ENCODE assay signal across 20 cellular contexts in genomic region chr1:146013566-146013937, GRCh38. TPM values are rescaled to one million over a fixed set of nuclear protein-coding genes. Genes with fewer than 3 reads are reported as not detected.
"Had no signal": no experiment of that assay in that cellular context is flagged by ENCODE, and none has a peak within 500 bp of the region (broad histone marks: within the 10 kb centered on the region; RNA-seq: fewer than 3 reads in every experiment).

No MANE protein-coding gene starts in this region.

- H3K36me3 Mint-ChIP-seq: activated CD8-positive, alpha-beta memory T cell treated with anti-CD3 and anti-CD28 coated beads, Interleukin-2, amount 10 ng/mL, durations not matched to agents 7 days and 5 days; brain; WTC11 had no signal

- H3K9me3 ChIP-seq: left lung, right atrium auricular region, suprapubic skin had no signal

- H3K9me3 Mint-ChIP-seq: activated CD4-positive, alpha-beta memory T cell treated with anti-CD3 and anti-CD28 coated beads, Interleukin-2, amount 10 ng/mL, durations not matched to agents 7 days and 5 days; activated naive CD8-positive, alpha-beta T cell treated with anti-CD3 and anti-CD28 coated beads, Interleukin-2, amount 50 U/mL, for 24 hours; activated T-helper 2 cell treated with anti-CD3 and anti-CD28 coated beads, Interferon-gamma antibody, Interleukin-2, Interleukin-4, amounts not matched to agents 10 μg/mL and 5 μg/mL and 100 μg/mL, durations not matched to agents 14 hours and 24 hours and 36 hours; brain; stimulated activated naive CD8-positive, alpha-beta T cell treated with anti-CD3 and anti-CD28 coated beads, Interleukin-15, amount 100 ng/mL, for 72 hours; WTC11 had no signal

- H3K27ac Mint-ChIP-seq: activated CD4-positive, alpha-beta memory T cell treated with anti-CD3 and anti-CD28 coated beads, Interleukin-2, amount 10 ng/mL, durations not matched to agents 7 days and 5 days; activated CD8-positive, alpha-beta memory T cell treated with anti-CD3 and anti-CD28 coated beads, Interleukin-2, amount 10 ng/mL, durations not matched to agents 7 days and 5 days; activated T-helper 2 cell treated with anti-CD3 and anti-CD28 coated beads, Interferon-gamma antibody, Interleukin-2, Interleukin-4, amounts not matched to agents 10 μg/mL and 5 μg/mL and 100 μg/mL, durations not matched to agents 14 hours and 24 hours and 36 hours; progenitor cell of endocrine pancreas; stimulated activated naive CD8-positive, alpha-beta T cell treated with anti-CD3 and anti-CD28 coated beads, Interleukin-15, amount 100 ng/mL, for 72 hours; WTC11 had no signal

- DNase-seq: activated T-cell treated with anti-CD3 and anti-CD28 coated beads, Interleukin-2, amount 50 U/mL, for 1 hour; kidney; left lung; occipital lobe; stimulated activated CD4-positive, alpha-beta T cell treated with anti-CD3 and anti-CD28 coated beads, Interleukin-2, amount 100 ng/mL, for 48 hours had no signal

- H3K27me3 ChIP-seq: dorsolateral prefrontal cortex, right atrium auricular region, suprapubic skin had no signal

- H3K4me3 Mint-ChIP-seq: activated CD4-positive, alpha-beta memory T cell treated with anti-CD3 and anti-CD28 coated beads, Interleukin-2, amount 10 ng/mL, durations not matched to agents 7 days and 5 days; activated CD8-positive, alpha-beta memory T cell treated with anti-CD3 and anti-CD28 coated beads, Interleukin-2, amount 10 ng/mL, durations not matched to agents 7 days and 5 days; activated naive CD8-positive, alpha-beta T cell treated with anti-CD3 and anti-CD28 coated beads, Interleukin-2, amount 50 U/mL, for 24 hours; brain; WTC11 had no signal

- H3K36me3 ChIP-seq: left lung, right atrium auricular region, suprapubic skin had no signal

- ATAC-seq: WTC11 had no signal

- H3K4me1 Mint-ChIP-seq: WTC11 had no signal

- H3K4me1 ChIP-seq: right atrium auricular region had no signal

- H3K4me3 ChIP-seq: left lung, right atrium auricular region, suprapubic skin had no signal

- H3K27ac ChIP-seq: dorsolateral prefrontal cortex, left lung, right atrium auricular region, suprapubic skin had no signal

RNA-seq across cellular contexts. Expression of gene HJV, which starts 8.0 kb away (rescaled TPM):
- total RNA-seq: activated CD4-positive, alpha-beta memory T cell treated with anti-CD3 and anti-CD28 coated beads, Interleukin-2, amount 10 ng/mL, durations not matched to agents 7 days and 5 days; activated CD8-positive, alpha-beta memory T cell treated with anti-CD3 and anti-CD28 coated beads, Interleukin-2, amount 10 ng/mL, durations not matched to agents 7 days and 5 days; activated T-helper 2 cell treated with anti-CD3 and anti-CD28 coated beads, Interferon-gamma antibody, Interleukin-2, Interleukin-4, amounts not matched to agents 10 μg/mL and 5 μg/mL and 100 μg/mL, durations not matched to agents 14 hours and 24 hours and 36 hours; fibroblast of lung; kidney; left lung; lung microvascular endothelial cell; occipital lobe; progenitor cell of endocrine pancreas; suprapubic skin had no signal
- polyA plus RNA-seq: fibroblast of lung, neural cell, small intestine had no signal
